In the genomic region with DNA sequence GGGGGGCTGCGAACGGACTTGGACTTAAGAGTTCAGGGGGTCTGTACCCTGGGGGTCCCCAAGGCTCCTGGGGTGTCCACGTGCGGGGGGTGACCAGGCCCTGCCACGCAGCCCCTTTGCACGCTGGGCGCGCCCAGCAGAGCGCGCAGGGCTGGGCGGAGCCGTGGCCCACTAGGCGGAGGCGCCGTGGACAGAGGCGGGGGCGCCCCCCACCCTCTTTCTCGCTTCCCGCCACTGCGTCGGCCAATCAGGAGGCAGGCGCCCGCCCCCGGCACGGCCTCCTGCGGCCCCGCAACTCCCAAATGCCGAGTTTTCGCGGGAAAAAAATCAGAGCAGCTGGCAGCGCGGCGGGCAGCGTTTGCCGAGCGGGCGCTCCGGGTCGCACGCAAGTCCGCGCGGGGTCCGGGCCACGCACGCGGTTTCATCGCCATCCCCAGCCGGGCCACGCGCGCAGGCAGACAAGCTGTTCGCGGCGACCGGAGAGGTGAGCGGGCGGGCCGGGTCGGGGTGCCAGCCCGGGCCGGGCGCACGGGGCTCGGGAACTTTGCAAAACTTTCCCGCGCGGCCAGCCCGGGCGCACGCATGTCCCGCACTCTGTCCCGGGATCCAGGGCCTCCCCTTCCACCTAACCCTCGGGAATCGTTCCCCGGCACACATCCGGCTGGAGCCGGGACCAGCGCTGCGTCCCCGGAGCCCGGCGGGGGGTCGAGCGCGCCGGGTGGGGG, we compare ENCODE assay signal across 8 cellular contexts. TPM values are rescaled to one million over a fixed set of nuclear protein-coding genes. Genes with fewer than 3 reads are reported as not detected.
DNase-seq lines count a peak whose midpoint lies in the region; ATAC-seq, FAIRE-seq and TF ChIP-seq lines count a peak whose summit lies in the region.

A gene (plus strand): TSS at position 330 of the 725 bp plus-strand sequence. CDS start 1,385 bp downstream, outside the sequence.

- H3K4me2 ChIP-seq in mesendoderm (ENCODE audit: low read length): peak within 1 kb of the TSS; percentile 79

- peaks cover 34% of the 10 kb centered on the region for H3K79me2 ChIP-seq in mesendoderm (ENCODE audit: control insufficient read depth, insufficient read depth, low read length)

- H3K4ac ChIP-seq in mesendoderm (ENCODE audit: low read depth, low read length): peak within 1 kb of the TSS; percentile 75

- H2BK15ac ChIP-seq in mesendoderm (replicated peaks; ENCODE audit: low read depth): no peak within 1 kb of the TSS

- H3K36me3 ChIP-seq in HUES48 (ENCODE audit: control insufficient read depth, insufficient read depth, low read length) (peaks cover 22% of the 10 kb centered on the region), breast epithelium (no peaks in the 10 kb centered on the region), mesendoderm (ENCODE audit: control insufficient read depth, insufficient read depth, low read length) (peaks cover 2% of the 10 kb centered on the region), stomach (no peaks in the 10 kb centered on the region)

- CTCF ChIA-PET in AG04449 (lab: Yijun Ruan, JAX): interaction anchor here (0.7 kb wide), 1 partner anchor 122 kb away, joined by 3 read pairs; no protein-coding TSS in a partner anchor
- CTCF ChIA-PET in RWPE1 (lab: Yijun Ruan, JAX): interaction anchor here (0.6 to 1.0 kb wide), 3 partner anchors 36 to 110 kb away, joined by 3 to 4 read pairs (median 3); no protein-coding TSS in a partner anchor

- no peak within 1 kb of the TSS for H4K8ac ChIP-seq in mesendoderm (ENCODE audit: low read depth, low read length)

- no peak within 1 kb of the TSS for H2BK120ac ChIP-seq in mesendoderm (ENCODE audit: low read depth, low read length)

- ATAC-seq in GM21717 (IDR thresholded peaks at IDR 0.05; ENCODE audit: unreplicated experiment): no peak

- H3K23ac ChIP-seq in mesendoderm (ENCODE audit: low read length): no peak within 1 kb of the TSS

- no peak for TF ChIP-seq POLR2A in GM12891 (IDR thresholded peaks at IDR 0.05; ENCODE audit: low read depth, low read length)
- no peak for TF ChIP-seq POLR2A in breast epithelium (IDR thresholded peaks at IDR 0.05)
- TF ChIP-seq POLR2A in stomach (IDR thresholded peaks at IDR 0.05): no peak

- H3K4me3 ChIP-seq in AG04449 (ENCODE audit: low read depth, low read length) (peak within 1 kb of the TSS; percentile 70), HUES48 (ENCODE audit: low read depth, low read length) (peak within 1 kb of the TSS; percentile 76), breast epithelium (peak within 1 kb of the TSS; percentile 58 to 72 (median 71)), mesendoderm (ENCODE audit: low read length) (peak within 1 kb of the TSS; percentile 60), stomach (peak within 1 kb of the TSS; percentile 66 to 82 (median 74))

- WGBS in mesendoderm (ENCODE audit: extremely low coverage, insufficient coverage, low lambda C conversion rate): no CpG with 5 or more reads among the region's 87 CpGs
- 1 to 10% (median 1%) methylated on average over 7 to 87 of the region's 87 CpGs; no CpG with 5 or more reads in 1 of the 5 donors for WGBS in stomach, 5 donors

- no peak for TF ChIP-seq EP300 in stomach (IDR thresholded peaks at IDR 0.05)

- no peak within 1 kb of the TSS for H4K5ac ChIP-seq in mesendoderm (ENCODE audit: low read length)

- no peak within 1 kb of the TSS for H2BK5ac ChIP-seq in mesendoderm (ENCODE audit: low read length)

- H3K9ac ChIP-seq in HUES48 (ENCODE audit: low read depth, low read length) (peak within 1 kb of the TSS; percentile 66), mesendoderm (ENCODE audit: low read length) (peak within 1 kb of the TSS; percentile 78)

- H3K79me1 ChIP-seq in mesendoderm (ENCODE audit: low read length): peaks cover 16% of the 10 kb centered on the region

- peak within 1 kb of the TSS; percentile 46 for H3K18ac ChIP-seq in mesendoderm (ENCODE audit: low read length)

- H3K27me3 ChIP-seq in HUES48 (ENCODE audit: control insufficient read depth, insufficient read depth, low read length) (peaks cover 8% of the 10 kb centered on the region; the same call in 1 of the 2 replicates), breast epithelium (no peaks in the 10 kb centered on the region), mesendoderm (ENCODE audit: insufficient read depth, low read length, poor library complexity) (no peaks in the 10 kb centered on the region), stomach (peaks cover 0 to 15% (median 10%) of the 10 kb centered on the region in 3 donors)

- intact Hi-C loops in breast epithelium (cut with DNase I; ENCODE audit: low total_unique reads): no loop called here
- intact Hi-C loops in stomach (cut with DNase I; ENCODE audit: low total_unique reads): no loop called here

- DNase-seq in AG04449 (ENCODE audit: low read depth, low spot score) (no peak), GM12891 (ENCODE audit: insufficient read length, low spot score) (peak; percentile 70), RWPE1 (ENCODE audit: low spot score) (peak; percentile 51), breast epithelium (ENCODE audit: low spot score in 2 of 2) (no peak), mesendoderm (peak; percentile 40), stomach (no peak)

- H3K9me3 ChIP-seq in HUES48 (ENCODE audit: control insufficient read depth, insufficient read depth, low read length) (no peaks in the 10 kb centered on the region), breast epithelium (no peaks in the 10 kb centered on the region), stomach (no peaks in the 10 kb centered on the region)

- H3K27ac ChIP-seq in HUES48 (ENCODE audit: low read depth, low read length): peak within 1 kb of the TSS; percentile 79
- H3K27ac ChIP-seq in RWPE1: peak within 1 kb of the TSS; percentile 94
- H3K27ac ChIP-seq in breast epithelium: peak within 1 kb of the TSS in 1 of 2 donors; percentile 21
- peak within 1 kb of the TSS; percentile 47 for H3K27ac ChIP-seq in mesendoderm (ENCODE audit: low read depth, low read length)
- H3K27ac ChIP-seq in stomach: peak within 1 kb of the TSS in 4 of 5 donors; percentile 9 to 71 (median 52)

- peak within 1 kb of the TSS; percentile 94 for H3K56ac ChIP-seq in mesendoderm (ENCODE audit: low read length)

- FAIRE-seq in GM12891 (lab: Jason Lieb, UNC): peak; percentile 89

- no peak for TF ChIP-seq CTCF in AG04449 (IDR thresholded peaks at IDR 0.05; ENCODE audit: insufficient read depth, low read length, missing control alignments)
- TF ChIP-seq CTCF in RWPE1 (conservative IDR thresholded peaks at IDR 0.05; ENCODE audit: low read depth): no peak
- no peak for TF ChIP-seq CTCF in breast epithelium (IDR thresholded peaks at IDR 0.05)
- no peak for TF ChIP-seq CTCF in stomach (IDR thresholded peaks at IDR 0.05)

- POLR2A ChIA-PET in AG04449 (lab: Yijun Ruan, JAX): interaction anchor here (0.6 to 0.7 kb wide), 2 partner anchors 9 to 73 kb away, joined by 3 read pairs; no protein-coding TSS in a partner anchor
- POLR2A ChIA-PET in RWPE1 (lab: Yijun Ruan, JAX; ENCODE audit: low non-redundant PET): interaction anchor here (0.6 to 0.7 kb wide), 2 partner anchors 20 to 48 kb away, joined by 3 to 4 read pairs; no protein-coding TSS in a partner anchor

- H3K4me1 ChIP-seq in HUES48 (ENCODE audit: control insufficient read depth, insufficient read depth, low read length) (peaks cover 11% of the 10 kb centered on the region), breast epithelium (peaks cover 15 to 20% of the 10 kb centered on the region in 2 donors), mesendoderm (ENCODE audit: control insufficient read depth, low read depth, low read length) (no peaks in the 10 kb centered on the region), stomach (peaks cover 24 to 49% (median 36%) of the 10 kb centered on the region in 4 donors)

- H2AK5ac ChIP-seq in mesendoderm (ENCODE audit: low read length): no peak within 1 kb of the TSS

TF ChIP-seq in GM12891, 5 proteins besides CTCF, POLR2A, EP300 and RAD21:
- TF ChIP-seq SPI1 (IDR thresholded peaks at IDR 0.05; ENCODE audit: low read depth, low read length) (no peak), PAX5 (IDR thresholded peaks at IDR 0.05; ENCODE audit: insufficient read depth, low read length, severe bottlenecking) (no peak), TAF1 (IDR thresholded peaks at IDR 0.05; ENCODE audit: low read depth, low read length) (peak; percentile 53; the same call in 1 of the 2 replicates), POU2F2 (IDR thresholded peaks at IDR 0.05; ENCODE audit: low read depth, low read length) (no peak), POLR2AphosphoS5 (IDR thresholded peaks at IDR 0.05; ENCODE audit: low read depth, low read length) (no peak)

RNA-seq across cellular contexts. Expression of the gene that starts here (rescaled TPM):
- polyA plus RNA-seq in GM12891 (2012; ENCODE audit: low read depth, missing spikeins): 21.5 TPM
- under 1 TPM; 0.32 to 0.66 (median 0.44) TPM for total RNA-seq in breast epithelium
- 38.1 TPM for polyA plus RNA-seq in mesendoderm (2013, experiment 1 of 2)
- 38.3 TPM for polyA plus RNA-seq in mesendoderm (2013, experiment 2 of 2)
- 10 to 100 TPM in 1 of 5 donors, 1 to 10 TPM in 2, under 1 TPM in 2; 0.58 to 20.5 (median 6.4) TPM for total RNA-seq in stomach
- 1 to 10 TPM; 2.0 to 4.4 (median 3.8) TPM for polyA plus RNA-seq in stomach

Comparison
In these comparisons a context has a peak if more than half of its experiments do, and no peak if none do; other contexts are left out.
1. DNase-seq: peak in GM12891 (single experiment), RWPE1 (single experiment) and mesendoderm (single experiment); none in AG04449 (single experiment), breast epithelium (0 of 2) and stomach (single experiment).
2. Peak in every context shown above with its lines, with median percentiles within 50 percentile points of each other: H3K4me3 ChIP-seq.